Comparison of ENCODE assay signal across 12 cellular contexts in the genomic region with DNA sequence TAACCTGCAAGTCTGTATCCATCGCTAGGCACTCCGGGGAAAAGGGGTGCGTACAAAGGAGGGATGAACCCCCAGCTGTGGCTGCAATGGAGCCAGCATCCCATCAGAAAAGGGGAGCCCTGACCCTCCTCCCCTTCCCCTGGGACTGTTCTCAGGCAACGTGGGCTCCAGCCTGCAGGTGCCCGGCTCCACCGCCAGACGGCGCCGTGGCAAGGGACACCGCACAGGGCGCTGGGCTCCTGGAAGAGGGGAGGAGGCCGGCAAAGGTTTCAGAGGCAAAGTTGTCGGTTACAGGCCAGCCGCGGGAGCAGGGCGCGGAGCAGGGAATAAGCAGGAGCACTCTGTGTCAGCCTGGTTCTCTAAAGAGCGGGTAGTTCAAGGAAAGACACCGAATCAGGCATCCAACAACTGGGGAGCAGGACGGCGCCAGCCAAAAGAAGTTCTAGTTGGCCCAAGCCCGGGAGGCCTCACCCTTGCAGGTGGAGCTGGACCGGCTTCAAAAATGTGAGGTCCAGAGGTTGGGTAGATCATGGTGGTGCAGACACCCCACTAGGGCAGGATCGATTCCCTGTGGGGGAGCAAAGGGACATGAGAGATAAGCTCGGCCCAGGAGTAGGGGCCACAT. TPM values are rescaled to one million over a fixed set of nuclear protein-coding genes. Genes with fewer than 3 reads are reported as not detected.
DNase-seq lines count a peak whose midpoint lies in the region; ATAC-seq and TF ChIP-seq lines count a peak whose summit lies in the region.
"Had no signal": no experiment of that assay in that cellular context is flagged by ENCODE, and none has a peak within 500 bp of the region (broad histone marks: within the 10 kb centered on the region; RNA-seq: fewer than 3 reads in every experiment).

No MANE protein-coding gene starts in this region.

- ATAC-seq in RWPE2 (ENCODE audit: low read depth) (peak; percentile 61; the same call in 1 of the 3 replicates), GM21423 (IDR thresholded peaks at IDR 0.05; ENCODE audit: unreplicated experiment) (no peak)

- H3K4me3 ChIP-seq in RWPE2 (ENCODE audit: severe bottlenecking) (no peak overlapping the region), foreskin fibroblast (ENCODE audit: low read depth in 1 of 2, low read length in 2 of 2) (no peak overlapping the region), uterus (no peak overlapping the region)
- H3K4me3 ChIP-seq: SJSA1 had no signal

- intact Hi-C loops in uterus (cut with DNase I; ENCODE audit: low total_unique reads) = no loop called here
- intact Hi-C loops in activated T-helper 2 cell treated with anti-CD3 and anti-CD28 coated beads, Interferon-gamma antibody, Interleukin-2, Interleukin-4, amounts not matched to agents 10 μg/mL and 5 μg/mL and 100 μg/mL, durations not matched to agents 14 hours and 24 hours and 36 hours (cut with micrococcal nuclease) = loop anchor here (5.0 kb wide), 2 partner anchors 45 to 55 kb away; a partner anchor contains a TSS

- no peaks in the 10 kb centered on the region for H3K9me3 Mint-ChIP-seq in progenitor cell of endocrine pancreas (ENCODE audit: low read depth)
- peaks cover 4% of the 10 kb centered on the region for H3K9me3 Mint-ChIP-seq in activated T-helper 2 cell treated with anti-CD3 and anti-CD28 coated beads, Interferon-gamma antibody, Interleukin-2, Interleukin-4, amounts not matched to agents 10 μg/mL and 5 μg/mL and 100 μg/mL, durations not matched to agents 14 hours and 24 hours and 36 hours

- DNase-seq in GM13977 (ENCODE audit: low spot score) = no peak
- no peak for DNase-seq in RWPE2 (ENCODE audit: low spot score)
- peak in 1 of 2 donors; percentile 38 for DNase-seq in foreskin fibroblast
- DNase-seq in progenitor cell of endocrine pancreas (ENCODE audit: low spot score, unreplicated experiment) = peak; percentile 66
- DNase-seq in uterus = no peak
- DNase-seq in activated T-helper 2 cell treated with anti-CD3 and anti-CD28 coated beads, Interferon-gamma antibody, Interleukin-2, Interleukin-4, amounts not matched to agents 10 μg/mL and 5 μg/mL and 100 μg/mL, durations not matched to agents 14 hours and 24 hours and 36 hours (ENCODE audit: low spot score) = no peak
- no peak for DNase-seq in NCI-H187 (lab: John Stamatoyannopoulos, UW)
- DNase-seq: amniotic stem cell, mesenchymal stem cell had no signal

- no peaks in the 10 kb centered on the region for H3K27me3 ChIP-seq in RWPE2 (ENCODE audit: insufficient read depth, poor library complexity, severe bottlenecking)
- no peaks in the 10 kb centered on the region for H3K27me3 ChIP-seq in uterus
- H3K27me3 ChIP-seq: SJSA1 had no signal

- H3K36me3 ChIP-seq in RWPE2 (ENCODE audit: low read depth) (no peaks in the 10 kb centered on the region), uterus (no peaks in the 10 kb centered on the region)
- H3K36me3 ChIP-seq: SJSA1 had no signal

- TF ChIP-seq POLR2A in uterus (IDR thresholded peaks at IDR 0.05) = no peak

- peaks cover 11% of the 10 kb centered on the region for H3K4me1 Mint-ChIP-seq in progenitor cell of endocrine pancreas (ENCODE audit: low read depth)
- peaks cover 36% of the 10 kb centered on the region for H3K4me1 Mint-ChIP-seq in activated T-helper 2 cell treated with anti-CD3 and anti-CD28 coated beads, Interferon-gamma antibody, Interleukin-2, Interleukin-4, amounts not matched to agents 10 μg/mL and 5 μg/mL and 100 μg/mL, durations not matched to agents 14 hours and 24 hours and 36 hours (ENCODE audit: low read depth)

- H3K4me3 Mint-ChIP-seq in progenitor cell of endocrine pancreas (ENCODE audit: low read depth) = no peak overlapping the region
- no peak overlapping the region for H3K4me3 Mint-ChIP-seq in activated T-helper 2 cell treated with anti-CD3 and anti-CD28 coated beads, Interferon-gamma antibody, Interleukin-2, Interleukin-4, amounts not matched to agents 10 μg/mL and 5 μg/mL and 100 μg/mL, durations not matched to agents 14 hours and 24 hours and 36 hours (ENCODE audit: low read depth)

- H3K9me3 ChIP-seq in RWPE2 (ENCODE audit: severe bottlenecking) (no peaks in the 10 kb centered on the region), uterus (no peaks in the 10 kb centered on the region)
- H3K9me3 ChIP-seq: SJSA1 had no signal

- H3K27ac ChIP-seq in RWPE2 (ENCODE audit: poor library complexity, severe bottlenecking) (no peak overlapping the region), uterus (no peak overlapping the region)
- H3K27ac ChIP-seq: HL-60, SJSA1 had no signal

- no peaks in the 10 kb centered on the region for H3K27me3 Mint-ChIP-seq in progenitor cell of endocrine pancreas
- H3K27me3 Mint-ChIP-seq in activated T-helper 2 cell treated with anti-CD3 and anti-CD28 coated beads, Interferon-gamma antibody, Interleukin-2, Interleukin-4, amounts not matched to agents 10 μg/mL and 5 μg/mL and 100 μg/mL, durations not matched to agents 14 hours and 24 hours and 36 hours (ENCODE audit: low read depth) = no peaks in the 10 kb centered on the region

- H3K4me1 ChIP-seq in RWPE2 (ENCODE audit: insufficient read depth, poor library complexity, severe bottlenecking) = peaks cover 6% of the 10 kb centered on the region
- H3K4me1 ChIP-seq in uterus = no peaks in the 10 kb centered on the region

- in situ Hi-C loops in GM13977 (cut with MboI; ENCODE audit: low pct_unique_long_range_greater_than_20kb, low sequenced_read_pairs, unreplicated experiment) = no loop called here

- peak; percentile 38 for TF ChIP-seq CTCF in GM13977 (IDR thresholded peaks at IDR 0.05; ENCODE audit: extremely low read depth, insufficient read depth, missing control alignments)
- TF ChIP-seq CTCF in RWPE2 (IDR thresholded peaks at IDR 0.05; ENCODE audit: poor library complexity, severe bottlenecking) = peak; percentile 64
- TF ChIP-seq CTCF in foreskin fibroblast (IDR thresholded peaks at IDR 0.05; ENCODE audit: low read depth, low read length) = peak; percentile 82
- peak; percentile 89 for TF ChIP-seq CTCF in progenitor cell of endocrine pancreas (IDR thresholded peaks at IDR 0.05; ENCODE audit: unreplicated experiment)
- no peak for TF ChIP-seq CTCF in uterus (IDR thresholded peaks at IDR 0.05)

- H3K27ac Mint-ChIP-seq in progenitor cell of endocrine pancreas = no peak overlapping the region
- no peak overlapping the region for H3K27ac Mint-ChIP-seq in activated T-helper 2 cell treated with anti-CD3 and anti-CD28 coated beads, Interferon-gamma antibody, Interleukin-2, Interleukin-4, amounts not matched to agents 10 μg/mL and 5 μg/mL and 100 μg/mL, durations not matched to agents 14 hours and 24 hours and 36 hours

- no peaks in the 10 kb centered on the region for H3K36me3 Mint-ChIP-seq in progenitor cell of endocrine pancreas (ENCODE audit: insufficient read depth)
- no peaks in the 10 kb centered on the region for H3K36me3 Mint-ChIP-seq in activated T-helper 2 cell treated with anti-CD3 and anti-CD28 coated beads, Interferon-gamma antibody, Interleukin-2, Interleukin-4, amounts not matched to agents 10 μg/mL and 5 μg/mL and 100 μg/mL, durations not matched to agents 14 hours and 24 hours and 36 hours (ENCODE audit: low read depth)

RNA-seq across cellular contexts. Expression of a gene that starts 53.0 kb away (rescaled TPM):
- total RNA-seq in progenitor cell of endocrine pancreas = 1.9 TPM in 2 replicates
- not detected for total RNA-seq in uterus
- 1.1 TPM in 2 replicates for total RNA-seq in activated T-helper 2 cell treated with anti-CD3 and anti-CD28 coated beads, Interferon-gamma antibody, Interleukin-2, Interleukin-4, amounts not matched to agents 10 μg/mL and 5 μg/mL and 100 μg/mL, durations not matched to agents 14 hours and 24 hours and 36 hours
- total RNA-seq: SJSA1 had no signal

Comparison
In these comparisons a context has a peak if more than half of its experiments do, and no peak if none do; other contexts are left out.
1. CTCF ChIP-seq: peak in GM13977 (single experiment), RWPE2 (single experiment), foreskin fibroblast (single experiment) and progenitor cell of endocrine pancreas (single experiment); none in uterus (0 of 4).